ENCODE assay signal across 9 cellular contexts in genomic region chr13:25372275-25373081, GRCh38. TPM values are rescaled to one million over a fixed set of nuclear protein-coding genes. Genes with fewer than 3 reads are reported as not detected.
DNase-seq lines count a peak whose midpoint lies in the region; ATAC-seq lines count a peak whose summit lies in the region.
"Had no signal": no experiment of that assay in that cellular context is flagged by ENCODE, and none has a peak within 500 bp of the region (broad histone marks: within the 10 kb centered on the region; RNA-seq: fewer than 3 reads in every experiment).

No MANE protein-coding gene starts in this region.

- H3K36me3 Mint-ChIP-seq in activated CD4-positive, alpha-beta memory T cell treated with anti-CD3 and anti-CD28 coated beads for 36 hours = no peaks in the 10 kb centered on the region
- H3K36me3 Mint-ChIP-seq in activated CD4-positive, alpha-beta memory T cell treated with anti-CD3 and anti-CD28 coated beads, Interleukin-2, amount 10 ng/mL, durations not matched to agents 7 days and 5 days (ENCODE audit: low read depth) = no peaks in the 10 kb centered on the region
- no peaks in the 10 kb centered on the region for H3K36me3 Mint-ChIP-seq in activated naive CD8-positive, alpha-beta T cell treated with anti-CD3 and anti-CD28 coated beads, Interleukin-2, amount 10 ng/mL, durations not matched to agents 7 days and 5 days

- DNase-seq in activated CD4-positive, alpha-beta memory T cell treated with anti-CD3 and anti-CD28 coated beads for 36 hours = no peak
- no peak for DNase-seq in activated CD4-positive, alpha-beta memory T cell treated with anti-CD3 and anti-CD28 coated beads, Interleukin-2, amount 10 ng/mL, durations not matched to agents 7 days and 5 days
- peak; percentile 34 for DNase-seq in activated naive CD8-positive, alpha-beta T cell treated with anti-CD3 and anti-CD28 coated beads, Interleukin-2, amount 10 ng/mL, durations not matched to agents 7 days and 5 days
- peak; percentile 30 for DNase-seq in iPS-NIHi7 (ENCODE audit: extremely low spot score)
- DNase-seq in HCEC 1CT = no peak
- DNase-seq in posterior vena cava (ENCODE audit: low spot score) = no peak

- H3K27me3 ChIP-seq in stomach smooth muscle (ENCODE audit: control insufficient read depth in 1 of 2, insufficient read depth in 2 of 2, low read length in 2 of 2) = peaks cover 29 to 30% of the 10 kb centered on the region in 2 donors

- H3K9me3 ChIP-seq in stomach smooth muscle (ENCODE audit: control insufficient read depth in 2 of 2, low read length in 2 of 2) = no peaks in the 10 kb centered on the region

- peaks cover 50% of the 10 kb centered on the region for H3K27me3 Mint-ChIP-seq in activated CD4-positive, alpha-beta memory T cell treated with anti-CD3 and anti-CD28 coated beads for 36 hours
- H3K27me3 Mint-ChIP-seq in activated CD4-positive, alpha-beta memory T cell treated with anti-CD3 and anti-CD28 coated beads, Interleukin-2, amount 10 ng/mL, durations not matched to agents 7 days and 5 days = peaks cover 60% of the 10 kb centered on the region
- peaks cover 78% of the 10 kb centered on the region for H3K27me3 Mint-ChIP-seq in activated naive CD8-positive, alpha-beta T cell treated with anti-CD3 and anti-CD28 coated beads, Interleukin-2, amount 10 ng/mL, durations not matched to agents 7 days and 5 days

- peak overlapping the region; percentile 14 for H3K4me3 Mint-ChIP-seq in activated CD4-positive, alpha-beta memory T cell treated with anti-CD3 and anti-CD28 coated beads for 36 hours
- no peak overlapping the region for H3K4me3 Mint-ChIP-seq in activated CD4-positive, alpha-beta memory T cell treated with anti-CD3 and anti-CD28 coated beads, Interleukin-2, amount 10 ng/mL, durations not matched to agents 7 days and 5 days
- H3K4me3 Mint-ChIP-seq in activated naive CD8-positive, alpha-beta T cell treated with anti-CD3 and anti-CD28 coated beads, Interleukin-2, amount 10 ng/mL, durations not matched to agents 7 days and 5 days = no peak overlapping the region

- peak; percentile 39 for ATAC-seq in activated naive CD8-positive, alpha-beta T cell treated with anti-CD3 and anti-CD28 coated beads, Interleukin-2, amount 10 ng/mL, durations not matched to agents 7 days and 5 days (ENCODE audit: low read depth)
- ATAC-seq in HG03432 (IDR thresholded peaks at IDR 0.05; ENCODE audit: unreplicated experiment) = no peak
- ATAC-seq: HCT116 had no signal

- no peaks in the 10 kb centered on the region for H3K9me3 Mint-ChIP-seq in activated CD4-positive, alpha-beta memory T cell treated with anti-CD3 and anti-CD28 coated beads for 36 hours
- H3K9me3 Mint-ChIP-seq in activated CD4-positive, alpha-beta memory T cell treated with anti-CD3 and anti-CD28 coated beads, Interleukin-2, amount 10 ng/mL, durations not matched to agents 7 days and 5 days = no peaks in the 10 kb centered on the region
- H3K9me3 Mint-ChIP-seq in activated naive CD8-positive, alpha-beta T cell treated with anti-CD3 and anti-CD28 coated beads, Interleukin-2, amount 10 ng/mL, durations not matched to agents 7 days and 5 days = no peaks in the 10 kb centered on the region

- CTCF ChIA-PET in activated CD4-positive, alpha-beta memory T cell treated with anti-CD3 and anti-CD28 coated beads for 36 hours (lab: Charles Lee) = interaction anchor here (0.7 kb wide), 1 partner anchor 57 kb away, joined by 3 read pairs; no protein-coding TSS in a partner anchor
- CTCF ChIA-PET in activated CD4-positive, alpha-beta memory T cell treated with anti-CD3 and anti-CD28 coated beads, Interleukin-2, amount 10 ng/mL, durations not matched to agents 7 days and 5 days (lab: Charles Lee) = no interaction called here

- no peaks in the 10 kb centered on the region for H3K36me3 ChIP-seq in stomach smooth muscle (ENCODE audit: control insufficient read depth in 2 of 2, insufficient read depth in 2 of 2, low read length in 2 of 2)

- peak overlapping the region; percentile 40 to 46 for H3K4me3 ChIP-seq in stomach smooth muscle (ENCODE audit: low read length in 2 of 2)

- POLR2A ChIA-PET in activated CD4-positive, alpha-beta memory T cell treated with anti-CD3 and anti-CD28 coated beads for 36 hours (lab: Charles Lee) = no interaction called here
- POLR2A ChIA-PET in activated CD4-positive, alpha-beta memory T cell treated with anti-CD3 and anti-CD28 coated beads, Interleukin-2, amount 10 ng/mL, durations not matched to agents 7 days and 5 days (lab: Charles Lee) = no interaction called here
- POLR2A ChIA-PET in activated naive CD8-positive, alpha-beta T cell treated with anti-CD3 and anti-CD28 coated beads, Interleukin-2, amount 10 ng/mL, durations not matched to agents 7 days and 5 days (lab: Charles Lee) = no interaction called here

- H3K4me1 ChIP-seq in stomach smooth muscle (ENCODE audit: control insufficient read depth, insufficient read depth, low read length) = peaks cover 5% of the 10 kb centered on the region

- no peak overlapping the region for H3K9ac ChIP-seq in stomach smooth muscle (ENCODE audit: low read length in 2 of 2)

- H3K4me1 Mint-ChIP-seq in activated CD4-positive, alpha-beta memory T cell treated with anti-CD3 and anti-CD28 coated beads for 36 hours (ENCODE audit: low read depth) = peaks cover 9% of the 10 kb centered on the region
- H3K4me1 Mint-ChIP-seq in activated CD4-positive, alpha-beta memory T cell treated with anti-CD3 and anti-CD28 coated beads, Interleukin-2, amount 10 ng/mL, durations not matched to agents 7 days and 5 days = peaks cover 10% of the 10 kb centered on the region
- H3K4me1 Mint-ChIP-seq in activated naive CD8-positive, alpha-beta T cell treated with anti-CD3 and anti-CD28 coated beads, Interleukin-2, amount 10 ng/mL, durations not matched to agents 7 days and 5 days = peaks cover 9% of the 10 kb centered on the region

- H3K27ac Mint-ChIP-seq in activated CD4-positive, alpha-beta memory T cell treated with anti-CD3 and anti-CD28 coated beads for 36 hours = no peak overlapping the region
- H3K27ac Mint-ChIP-seq in activated CD4-positive, alpha-beta memory T cell treated with anti-CD3 and anti-CD28 coated beads, Interleukin-2, amount 10 ng/mL, durations not matched to agents 7 days and 5 days = no peak overlapping the region
- H3K27ac Mint-ChIP-seq in activated naive CD8-positive, alpha-beta T cell treated with anti-CD3 and anti-CD28 coated beads, Interleukin-2, amount 10 ng/mL, durations not matched to agents 7 days and 5 days = no peak overlapping the region

- H3K27ac ChIP-seq in stomach smooth muscle (ENCODE audit: low read length) = no peak overlapping the region

- intact Hi-C loops in activated CD4-positive, alpha-beta memory T cell treated with anti-CD3 and anti-CD28 coated beads for 36 hours (cut with micrococcal nuclease) = no loop called here
- intact Hi-C loops in posterior vena cava (cut with DNase I) = no loop called here

RNA-seq across cellular contexts. Expression of gene ATP8A2, which starts 0.7 kb away (rescaled TPM):
- total RNA-seq in activated CD4-positive, alpha-beta memory T cell treated with anti-CD3 and anti-CD28 coated beads for 36 hours = under 1 TPM; 0.22 to 0.29 TPM
- total RNA-seq in activated CD4-positive, alpha-beta memory T cell treated with anti-CD3 and anti-CD28 coated beads, Interleukin-2, amount 10 ng/mL, durations not matched to agents 7 days and 5 days = under 1 TPM; 0.10 to 0.15 TPM
- 1 to 10 TPM; 1.4 to 1.7 TPM for total RNA-seq in activated naive CD8-positive, alpha-beta T cell treated with anti-CD3 and anti-CD28 coated beads, Interleukin-2, amount 10 ng/mL, durations not matched to agents 7 days and 5 days
- under 1 TPM; 0.24 to 0.60 TPM for total RNA-seq in posterior vena cava

Comparison
In these comparisons a context has a peak if more than half of its experiments do, and no peak if none do; other contexts are left out.
1. DNase-seq: peak in activated naive CD8-positive, alpha-beta T cell treated with anti-CD3 and anti-CD28 coated beads, Interleukin-2, amount 10 ng/mL, durations not matched to agents 7 days and 5 days (single experiment) and iPS-NIHi7 (single experiment); none in activated CD4-positive, alpha-beta memory T cell treated with anti-CD3 and anti-CD28 coated beads for 36 hours (single experiment), activated CD4-positive, alpha-beta memory T cell treated with anti-CD3 and anti-CD28 coated beads, Interleukin-2, amount 10 ng/mL, durations not matched to agents 7 days and 5 days (single experiment), HCEC 1CT (single experiment) and posterior vena cava (single experiment).